Comparison of ENCODE assay signal across 35 cellular contexts in the genomic region with DNA sequence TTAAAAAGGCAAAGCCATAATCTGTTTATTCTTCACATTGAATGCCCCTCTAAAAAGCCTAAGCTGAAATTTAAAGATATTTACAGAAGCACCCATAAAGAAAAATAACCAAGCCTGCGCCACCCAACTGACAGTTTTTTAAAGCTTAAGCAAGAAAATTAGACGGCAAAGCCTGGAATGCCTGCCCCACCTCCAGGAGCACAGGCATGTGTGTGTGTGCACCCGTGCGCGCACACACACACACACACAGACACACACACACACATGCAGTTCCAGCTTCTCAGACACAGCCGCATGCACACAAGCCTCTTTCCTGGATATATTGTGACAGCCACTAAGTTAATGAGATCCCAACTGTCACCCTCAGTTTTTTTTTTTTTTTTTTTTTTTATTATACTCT.
DNase-seq lines count a peak whose midpoint lies in the region; ATAC-seq and TF ChIP-seq lines count a peak whose summit lies in the region.
"Had no signal": no experiment of that assay in that cellular context is flagged by ENCODE, and none has a peak within 500 bp of the region (broad histone marks: within the 10 kb centered on the region; RNA-seq: fewer than 3 reads in every experiment).

No MANE protein-coding gene starts in this region.

- in situ Hi-C loops in Panc1 (cut with HindIII; ENCODE audit: low pct_unique_long_range_greater_than_20kb, low sequenced_read_pairs) (no loop called here), transverse colon (cut with MboI; ENCODE audit: low pct_ligation_motif_present in 1 of 4, low pct_unique_long_range_greater_than_20kb in 1 of 4, low sequenced_read_pairs in 3 of 4) (no loop called here)

- TF ChIP-seq CTCF in heart right ventricle (IDR thresholded peaks at IDR 0.05) = no peak
- TF ChIP-seq CTCF in right atrium auricular region (IDR thresholded peaks at IDR 0.05) = no peak
- TF ChIP-seq CTCF in Panc1 (IDR thresholded peaks at IDR 0.05) = no peak
- no peak for TF ChIP-seq CTCF in transverse colon (IDR thresholded peaks at IDR 0.05)

- TF ChIP-seq EP300 in transverse colon (IDR thresholded peaks at IDR 0.05; ENCODE audit: low read depth) = no peak

- TF ChIP-seq POLR2A in transverse colon (IDR thresholded peaks at IDR 0.05) = no peak

- H3K4me1 ChIP-seq in heart right ventricle (peaks cover 4 to 42% (median 9%) of the 10 kb centered on the region in 9 donors), right atrium auricular region (peaks cover 0 to 12% of the 10 kb centered on the region in 2 donors), Panc1 (ENCODE audit: control insufficient read depth, insufficient read depth, low read length) (peaks cover 36% of the 10 kb centered on the region), transverse colon (peaks cover 0 to 15% (median 9%) of the 10 kb centered on the region in 4 donors)
- H3K4me1 ChIP-seq: BLaER1 treated with 17β-estradiol and CSF1 and Interleukin-3, amounts not matched to agents 10 nM and 100 nM; Caco-2; neural progenitor cell; pancreas had no signal

- peak in 1 of 8 donors; percentile 23 for ATAC-seq in heart right ventricle
- no peak for ATAC-seq in Panc1
- ATAC-seq: GM12878; left lobe of liver; pancreas; PC-3; SK-N-SH treated with all-trans-retinoic acid at 6 μM for 48 hours; stimulated activated naive B cell treated with anti-CD40 and anti-IgM and Interleukin-4, amounts not matched to agents 10 μg/mL and 1 μg/mL and 100 μg/mL, for 72 hours had no signal

- DNase-seq in DMS 273 (lab: John Stamatoyannopoulos, UW; ENCODE audit: unreplicated experiment) (peak; percentile 22), DMS 273 treated with DMSO at 0.1 percent for 48 hours (lab: John Stamatoyannopoulos, UW) (no peak), heart right ventricle (no peak), right atrium auricular region (ENCODE audit: low spot score) (no peak), Panc1 (ENCODE audit: low read depth, low spot score) (no peak), transverse colon (no peak), SIG-M5 treated with dmso at 0.1 percent for 504 hours (lab: John Stamatoyannopoulos, UW; ENCODE audit: unreplicated experiment) (no peak), midbrain (lab: John Stamatoyannopoulos, UW) (no peak)
- DNase-seq: activated CD4-positive, CD25-positive, alpha-beta regulatory T cell; activated gamma-delta T cell; activated naive CD8-positive, alpha-beta T cell treated with anti-CD3 and anti-CD28 coated beads, Interleukin-2, amount 10 ng/mL, durations not matched to agents 7 days and 5 days; activated T-cell treated with anti-CD3 and anti-CD28 coated beads, Interleukin-2, amount 50 U/mL, for 24 hours; aorta; Caco-2; H7; hippocampal formation; mesenchymal stem cell; MG63; NCI-H146; NCI-H226; NK-92 treated with Interleukin-12 subunit alpha and Interleukin-12 subunit beta, amount 100 ng/mL, for 24 hours; pancreas; PC-3; small intestine; stimulated activated naive B cell treated with anti-CD40 and anti-IgM and Interleukin-4, amounts not matched to agents 10 μg/mL and 1 μg/mL and 100 μg/mL, for 72 hours; substantia nigra had no signal

- CTCF ChIA-PET in Panc1 (lab: Charles Lee) = no interaction called here

- H3K27me3 ChIP-seq in heart right ventricle (no peaks in the 10 kb centered on the region), right atrium auricular region (no peaks in the 10 kb centered on the region), Panc1 (ENCODE audit: control insufficient read depth, insufficient read depth, low read length) (no peaks in the 10 kb centered on the region), transverse colon (no peaks in the 10 kb centered on the region)
- H3K27me3 ChIP-seq: BLaER1 treated with 17β-estradiol and CSF1 and Interleukin-3, amounts not matched to agents 10 nM and 100 nM; gastroesophageal sphincter; MG63; neural progenitor cell; pancreas; upper lobe of left lung had no signal

- 69 to 74% methylated on average over 6 of the region's 6 CpGs for WGBS in heart right ventricle, 2 donors
- 50 to 71% methylated on average over 2 to 6 of the region's 6 CpGs for WGBS in transverse colon (ENCODE audit: low coverage in 1 of 2), 2 donors

- H3K36me3 ChIP-seq in heart right ventricle (no peaks in the 10 kb centered on the region), right atrium auricular region (no peaks in the 10 kb centered on the region), Panc1 (ENCODE audit: control insufficient read depth, insufficient read depth, low read length) (no peaks in the 10 kb centered on the region), transverse colon (no peaks in the 10 kb centered on the region)
- H3K36me3 ChIP-seq: BLaER1 treated with 17β-estradiol and CSF1 and Interleukin-3, amounts not matched to agents 10 nM and 100 nM; gastroesophageal sphincter; MG63; neural progenitor cell; pancreas; upper lobe of left lung had no signal

- no TSS peak for BruUV-seq in Panc1 (replicated peaks; lab: Mats Ljungman, UMichigan)

- H3K27ac ChIP-seq in heart right ventricle (peak overlapping the region in 6 of 10 donors; percentile 54 to 85 (median 66)), right atrium auricular region (no peak overlapping the region), Panc1 (ENCODE audit: low read length) (peak overlapping the region; percentile 70; the same call in 1 of the 2 replicates), transverse colon (peak overlapping the region; percentile 2 to 65 (median 50))
- H3K27ac ChIP-seq: 22Rv1; BLaER1 treated with 17β-estradiol and CSF1 and Interleukin-3, amounts not matched to agents 10 nM and 100 nM; KMS-11; neural progenitor cell; pancreas; upper lobe of left lung had no signal

- no peaks in the 10 kb centered on the region for H3K9me3 ChIP-seq in heart right ventricle
- no peaks in the 10 kb centered on the region for H3K9me3 ChIP-seq in right atrium auricular region
- no peaks in the 10 kb centered on the region for H3K9me3 ChIP-seq in Panc1 (ENCODE audit: control insufficient read depth, insufficient read depth, low read depth, low read length)
- H3K9me3 ChIP-seq in transverse colon = no peaks in the 10 kb centered on the region
- H3K9me3 ChIP-seq: Caco-2, gastroesophageal sphincter, MG63, pancreas, upper lobe of left lung had no signal

- no peak overlapping the region for H3K4me3 ChIP-seq in heart right ventricle
- H3K4me3 ChIP-seq in right atrium auricular region = no peak overlapping the region
- no peak overlapping the region for H3K4me3 ChIP-seq in Panc1 (ENCODE audit: low read depth in 2 of 2, low read length in 2 of 2)
- no peak overlapping the region for H3K4me3 ChIP-seq in transverse colon
- H3K4me3 ChIP-seq: BLaER1 treated with 17β-estradiol and CSF1 and Interleukin-3, amounts not matched to agents 10 nM and 100 nM; gastroesophageal sphincter; GM12878; MG63; neural progenitor cell; pancreas; upper lobe of left lung had no signal

- POLR2A ChIA-PET in Panc1 (lab: Charles Lee) = no interaction called here

- intact Hi-C loops in heart right ventricle (cut with DNase I) = loop anchor here in 3 of 10 donors (10.0 kb wide), 2 partner anchors 55 to 85 kb away; a partner anchor contains a TSS
- intact Hi-C loops in Panc1 (cut with micrococcal nuclease; ENCODE audit: unreplicated experiment) = no loop called here
- intact Hi-C loops in transverse colon (cut with DNase I; ENCODE audit: low total_unique reads) = no loop called here

Comparison
In these comparisons a context has a peak if more than half of its experiments do, and no peak if none do; other contexts are left out.
1. H3K27ac ChIP-seq: peak in heart right ventricle (6 of 10), Panc1 (single experiment) and transverse colon (4 of 4); none in right atrium auricular region (0 of 2).